8 cellular contexts compared by ENCODE assay signal in the genomic region with DNA sequence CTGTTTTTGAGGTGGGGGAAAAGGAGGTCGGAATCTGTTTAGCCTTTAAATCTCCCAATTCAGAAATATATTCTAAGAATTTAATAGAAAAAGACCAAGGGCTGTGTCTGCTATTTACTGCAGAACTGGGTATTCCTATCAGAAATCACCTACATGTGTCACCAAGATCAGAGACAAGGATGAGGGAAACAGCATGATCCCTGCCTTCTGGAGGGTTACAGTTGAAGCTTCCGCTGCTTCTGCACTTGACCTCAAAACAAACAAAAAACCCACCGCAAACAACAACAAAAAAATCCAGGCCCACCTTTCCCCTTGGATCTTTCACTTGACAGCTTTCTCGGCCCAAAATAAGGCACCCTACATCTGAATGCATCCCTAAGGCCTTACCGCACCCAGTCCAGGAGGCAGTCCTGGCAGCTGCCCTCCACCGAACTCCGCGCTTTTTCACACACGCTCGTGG. TPM values are rescaled to one million over a fixed set of nuclear protein-coding genes. Genes with fewer than 3 reads are reported as not detected.
DNase-seq lines count a peak whose midpoint lies in the region; ATAC-seq, FAIRE-seq and TF ChIP-seq lines count a peak whose summit lies in the region.

No MANE protein-coding gene starts in this region.

- no peak for TF ChIP-seq EP300 in GM12878 (IDR thresholded peaks at IDR 0.05; ENCODE audit: borderline replicate concordance in 1 of 2, control insufficient read depth in 1 of 2, low read depth in 2 of 2, low read length in 2 of 2)

- TF ChIP-seq POLR2A in GM12892 (IDR thresholded peaks at IDR 0.05; ENCODE audit: low read depth, low read length), result no peak
- TF ChIP-seq POLR2A in GM12878 (IDR thresholded peaks at IDR 0.05; ENCODE audit: low read depth, low read length), result no peak
- TF ChIP-seq POLR2A in uterus (IDR thresholded peaks at IDR 0.05), result no peak

- in situ Hi-C loops in GM12878 (cut with MboI), result no loop called here

- no peaks in the 10 kb centered on the region for H3K9me3 ChIP-seq in GM12878 (replicated peaks; ENCODE audit: control insufficient read depth, insufficient read depth, low read length)
- no peaks in the 10 kb centered on the region for H3K9me3 ChIP-seq in lower lobe of right lung
- no peaks in the 10 kb centered on the region for H3K9me3 ChIP-seq in uterus

- TF ChIP-seq RAD21 in GM12878 (IDR thresholded peaks at IDR 0.05; ENCODE audit: insufficient read depth, low read depth, low read length), result no peak

- RAD21 ChIA-PET in GM12878 (lab: Charles Lee; ENCODE audit: unreplicated experiment), result interaction anchor here (1.3 to 4.0 kb wide), 7 partner anchors 30 to 439 kb away, joined by 3 to 14 read pairs (median 9); no protein-coding TSS in a partner anchor

- peak; percentile 13 for ATAC-seq in HG03064 (IDR thresholded peaks at IDR 0.05; ENCODE audit: low read depth, unreplicated experiment)
- no peak for ATAC-seq in GM12878
- ATAC-seq in lower lobe of right lung, result no peak
- ATAC-seq in HG02884 (IDR thresholded peaks at IDR 0.05; ENCODE audit: unreplicated experiment), result no peak

- no peak for TF ChIP-seq CTCF in GM12878 (IDR thresholded peaks at IDR 0.05 in 2 of 3, conservative IDR thresholded peaks at IDR 0.05 in 1 of 3; ENCODE audit: control insufficient read depth in 2 of 3, extremely low read depth in 1 of 3, insufficient read depth in 1 of 3, low read depth in 3 of 3, low read length in 3 of 3)
- TF ChIP-seq CTCF in lower lobe of right lung (IDR thresholded peaks at IDR 0.05), result no peak
- no peak for TF ChIP-seq CTCF in uterus (IDR thresholded peaks at IDR 0.05)

- no peaks in the 10 kb centered on the region for H4K20me1 ChIP-seq in GM12878 (ENCODE audit: control insufficient read depth, insufficient read depth)

- H3K79me2 ChIP-seq in GM12878 (ENCODE audit: control insufficient read depth, insufficient read depth, low read length), result peaks cover 24% of the 10 kb centered on the region

- H3K4me1 ChIP-seq in GM12878 (ENCODE audit: control insufficient read depth, insufficient read depth, low read length), result peaks cover 5% of the 10 kb centered on the region
- H3K4me1 ChIP-seq in lower lobe of right lung, result peaks cover 37% of the 10 kb centered on the region
- no peaks in the 10 kb centered on the region for H3K4me1 ChIP-seq in uterus

- H3K4me3 ChIP-seq in GM12878, result peak overlapping the region; percentile 50
- H3K4me3 ChIP-seq in lower lobe of right lung, result peak overlapping the region; percentile 83
- H3K4me3 ChIP-seq in uterus, result peak overlapping the region; percentile 61 to 70

- POLR2A ChIA-PET in GM12878 (lab: Charles Lee), result no interaction called here

- H3K36me3 ChIP-seq in GM12878 (ENCODE audit: control insufficient read depth in 2 of 2, insufficient read depth in 2 of 2, low read length in 1 of 2) (no peaks in the 10 kb centered on the region), lower lobe of right lung (no peaks in the 10 kb centered on the region), uterus (no peaks in the 10 kb centered on the region)

- intact Hi-C loops in GM12878 (cut with micrococcal nuclease; ENCODE audit: unreplicated experiment) (loop anchor here (5.0 to 10.0 kb wide), 2 partner anchors 112 to 439 kb away; no protein-coding TSS in a partner anchor), lower lobe of right lung (cut with DNase I) (no loop called here), uterus (cut with DNase I; ENCODE audit: low total_unique reads) (no loop called here)

- peak overlapping the region; percentile 42; the same call in 1 of the 2 replicates for H3K9ac ChIP-seq in GM12878 (ENCODE audit: control insufficient read depth, insufficient read depth, low read length)

- H2AFZ ChIP-seq in GM12878 (ENCODE audit: control insufficient read depth, low read depth, low read length), result peak overlapping the region; percentile 58

- FAIRE-seq in GM12892 (lab: Jason Lieb, UNC), result peak; percentile 77
- FAIRE-seq in GM12878 (lab: Jason Lieb, UNC), result no peak

- H3K27ac ChIP-seq in GM12878 (ENCODE audit: control insufficient read depth, insufficient read depth) (no peak overlapping the region), lower lobe of right lung (peak overlapping the region; percentile 87), uterus (peak overlapping the region; percentile 86 to 92)

- CTCF ChIA-PET in GM12878 (lab: Yijun Ruan, JAX), result interaction anchor here (0.9 to 3.6 kb wide), 9 partner anchors 11 to 439 kb away, joined by 3 to 19 read pairs (median 4); no protein-coding TSS in a partner anchor

- H3K27me3 ChIP-seq in GM12878 (replicated peaks in 1 of 2; ENCODE audit: control insufficient read depth in 2 of 2, insufficient read depth in 2 of 2, low read length in 1 of 2) (no peaks in the 10 kb centered on the region), lower lobe of right lung (ENCODE audit: low read depth) (no peaks in the 10 kb centered on the region), uterus (no peaks in the 10 kb centered on the region)

- SMC1A ChIA-PET in GM12878 (lab: Charles Lee; ENCODE audit: uncharacterized antibody, unreplicated experiment), result interaction anchor here (1.1 to 7.3 kb wide), 5 partner anchors 8 to 143 kb away, joined by 3 to 45 read pairs (median 4); no protein-coding TSS in a partner anchor

- no TSS peak for BruUV-seq in GM12878 (replicated peaks; lab: Mats Ljungman, UMichigan)

- WGBS in GM12878 (ENCODE audit: insufficient coverage, insufficient replicate concordance, low lambda C conversion rate, missing lambda C conversion rate), result 12% methylated on average over 9 of the region's 10 CpGs

- DNase-seq in GM12892 (ENCODE audit: insufficient read length), result no peak
- no peak for DNase-seq in GM12878 (ENCODE audit: low read depth, low spot score)
- DNase-seq in lower lobe of right lung, result no peak
- no peak for DNase-seq in uterus
- DNase-seq in NCI-H510A treated with DMSO at 0.1 percent for 48 hours (lab: John Stamatoyannopoulos, UW), result no peak
- DNase-seq in SHP77 (lab: John Stamatoyannopoulos, UW), result no peak

- H3K4me2 ChIP-seq in GM12878 (ENCODE audit: control insufficient read depth, insufficient read depth), result peak overlapping the region; percentile 82

TF ChIP-seq in GM12878, 131 proteins besides CTCF, POLR2A, EP300 and RAD21:
- TF ChIP-seq CEBPZ (IDR thresholded peaks at IDR 0.05; ENCODE audit: low read depth, low read length) (no peak), MLLT1 (IDR thresholded peaks at IDR 0.05) (0 out of 2 replicates have a peak, but pooled peaks have one; percentile 26), RUNX3 (IDR thresholded peaks at IDR 0.05; ENCODE audit: low read length) (0 out of 2 replicates have a peak, but pooled peaks have one; percentile 23)

RNA-seq across cellular contexts. Expression of gene CDK14, which starts 0.8 kb away (rescaled TPM):
- 4.2 TPM for polyA plus RNA-seq in GM12892 (2012; ENCODE audit: missing spikeins)
- 204 and 221 TPM in 2 replicates for total RNA-seq in GM12878 (2013; cell fraction: nucleolus; rRNA removed)
- 29.6 and 33.3 TPM in 2 replicates for total RNA-seq in GM12878 (2014; rRNA removed)
- 39.3 and 47.1 TPM in 2 replicates for total RNA-seq in GM12878 (2014; rRNA removed; fragmentation: Illumina TruSeq; extraction: Trizol)
- 56.7 and 61.3 TPM in 2 replicates for total RNA-seq in GM12878 (2021)
- 4.0 TPM for polyA plus RNA-seq in GM12878 (2011; ENCODE audit: low read depth)
- 24.3 and 33.2 TPM in 2 replicates for polyA plus RNA-seq in GM12878 (2011; rRNA removed)
- 10.8 and 12.3 TPM in 2 replicates for polyA plus RNA-seq in GM12878 (2011; cell fraction: cytosol; rRNA removed)
- 26.0 and 33.3 TPM in 2 replicates for polyA plus RNA-seq in GM12878 (2011; cell fraction: nucleus; rRNA removed)
- polyA plus RNA-seq in GM12878 (2012), result 6.8 and 7.4 TPM in 2 replicates
- 30.9 and 31.6 TPM in 2 replicates for polyA plus RNA-seq in GM12878 (2014; fragmentation: Illumina TruSeq; extraction: Trizol)
- polyA plus RNA-seq in GM12878 (2014; fragmentation: Nextera tagmentation; extraction: Ambion mirVana), result 1 to 10 TPM; 6.5 to 7.3 TPM
- polyA plus RNA-seq in GM12878 (2014; rRNA removed), result 14.3 and 16.1 TPM in 2 replicates
- polyA plus RNA-seq in GM12878 (2016; fragmentation: Nextera tagmentation; extraction: Ambion mirVana), result 10 to 100 TPM; 12.7 to 24.1 TPM
- 78.9 and 108 TPM in 2 replicates for polyA minus RNA-seq in GM12878 (2011; rRNA and poly(A)+ RNA removed)
- polyA minus RNA-seq in GM12878 (2011; cell fraction: cytosol; rRNA and poly(A)+ RNA removed), result 13.1 and 18.1 TPM in 2 replicates
- 106 and 146 TPM in 2 replicates for polyA minus RNA-seq in GM12878 (2011; cell fraction: nucleus; rRNA and poly(A)+ RNA removed)
- 58.6 TPM for total RNA-seq in lower lobe of right lung
- total RNA-seq in uterus, result 10 to 100 TPM in 3 of 4 donors, 1 to 10 TPM in 1; 3.3 to 61.6 (median 38.7) TPM
